ENCODE assay signal across 11 cellular contexts in the genomic region with DNA sequence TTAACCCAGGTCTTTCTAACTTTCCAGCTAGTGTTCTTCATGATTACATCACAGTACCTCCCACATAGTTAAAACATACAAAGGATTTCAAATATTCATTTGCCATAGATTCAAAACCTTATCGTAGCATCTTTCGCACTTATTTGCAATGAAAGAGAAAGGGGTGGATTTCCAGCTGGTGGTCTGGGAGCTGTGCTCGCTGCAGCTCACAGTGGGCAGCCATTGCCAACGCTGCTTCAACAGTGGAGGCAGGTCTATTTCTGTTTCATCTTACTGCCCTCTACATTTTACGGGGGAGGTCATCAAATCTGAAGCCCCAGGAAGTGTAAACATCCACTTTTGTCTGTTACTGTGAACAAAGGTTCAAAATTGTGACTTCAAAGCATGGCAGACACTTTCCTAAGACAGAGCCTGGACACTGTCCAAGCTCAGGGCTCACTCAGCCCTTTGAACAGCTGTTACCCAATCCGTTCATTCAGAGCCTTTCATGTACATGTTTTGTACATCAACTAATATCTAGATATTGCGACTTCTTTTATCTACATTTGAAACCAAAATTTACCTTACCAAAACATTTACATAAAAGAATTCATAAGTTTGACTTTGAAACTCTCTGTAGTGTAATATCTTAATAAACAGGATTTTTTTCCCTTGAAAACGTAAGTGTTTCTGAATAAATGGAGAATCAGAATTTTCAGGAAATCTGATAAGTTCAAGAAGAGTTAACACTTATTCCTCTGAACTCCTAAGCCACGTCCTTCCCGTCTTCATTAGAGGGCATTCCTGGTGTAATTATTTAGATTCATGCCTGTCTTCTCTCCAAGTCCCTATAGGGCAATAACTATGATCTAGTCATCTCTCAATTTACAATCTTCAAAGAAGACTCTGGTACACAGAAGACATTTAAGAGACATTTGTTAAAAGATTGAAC. TPM values are rescaled to one million over a fixed set of nuclear protein-coding genes. Genes with fewer than 3 reads are reported as not detected.
A peak's percentile ranks its signal among the peaks of the same experiment; 100 is the strongest.
DNase-seq lines count a peak whose midpoint lies in the region; ATAC-seq, FAIRE-seq and TF ChIP-seq lines count a peak whose summit lies in the region.
"Had no signal": no experiment of that assay in that cellular context is flagged by ENCODE, and none has a peak within 500 bp of the region (broad histone marks: within the 10 kb centered on the region; RNA-seq: fewer than 3 reads in every experiment).

No MANE protein-coding gene starts in this region.

- POLR2A ChIA-PET in WTC11 (lab: Charles Lee), result no interaction called here
- POLR2A ChIA-PET in activated CD8-positive, alpha-beta T cell treated with anti-CD3 and anti-CD28 coated beads, Interleukin-2, amount 10 ng/mL, durations not matched to agents 7 days and 5 days (lab: Charles Lee), result no interaction called here

- H3K9me3 ChIP-seq in stomach smooth muscle (ENCODE audit: control insufficient read depth in 2 of 2, low read length in 2 of 2), result no peaks in the 10 kb centered on the region

- H3K4me1 ChIP-seq in stomach smooth muscle (ENCODE audit: control insufficient read depth, insufficient read depth, low read length), result peaks cover 27% of the 10 kb centered on the region

- H3K9me3 Mint-ChIP-seq in WTC11, result no peaks in the 10 kb centered on the region
- H3K9me3 Mint-ChIP-seq in activated CD8-positive, alpha-beta T cell treated with anti-CD3 and anti-CD28 coated beads, Interleukin-2, amount 10 ng/mL, durations not matched to agents 7 days and 5 days (ENCODE audit: insufficient read depth), result no peaks in the 10 kb centered on the region
- H3K9me3 Mint-ChIP-seq: activated naive CD8-positive, alpha-beta T cell treated with anti-CD3 and anti-CD28 coated beads for 36 hours; stimulated activated naive B cell treated with anti-CD40 and anti-IgM and Interleukin-4, amounts not matched to agents 10 μg/mL and 1 μg/mL and 100 μg/mL, for 72 hours had no signal

- CTCF ChIA-PET in WTC11 (lab: Charles Lee), result interaction anchor here (0.8 to 1.4 kb wide), 2 partner anchors 32 to 501 kb away, joined by 3 to 6 read pairs; no protein-coding TSS in a partner anchor
- CTCF ChIA-PET in activated CD8-positive, alpha-beta T cell treated with anti-CD3 and anti-CD28 coated beads, Interleukin-2, amount 10 ng/mL, durations not matched to agents 7 days and 5 days (lab: Charles Lee), result no interaction called here

- H3K4me3 ChIP-seq in stomach smooth muscle (ENCODE audit: low read length in 2 of 2), result no peak overlapping the region

- H3K27me3 ChIP-seq in layer of hippocampus (ENCODE audit: control insufficient read depth, insufficient read depth, low read length), result no peaks in the 10 kb centered on the region
- H3K27me3 ChIP-seq in stomach smooth muscle (ENCODE audit: control insufficient read depth in 1 of 2, insufficient read depth in 2 of 2, low read length in 2 of 2), result no peaks in the 10 kb centered on the region

- H3K4me1 Mint-ChIP-seq in WTC11, result peaks cover 80% of the 10 kb centered on the region
- no peaks in the 10 kb centered on the region for H3K4me1 Mint-ChIP-seq in activated CD8-positive, alpha-beta T cell treated with anti-CD3 and anti-CD28 coated beads, Interleukin-2, amount 10 ng/mL, durations not matched to agents 7 days and 5 days (ENCODE audit: low read depth)
- H3K4me1 Mint-ChIP-seq: activated naive CD8-positive, alpha-beta T cell treated with anti-CD3 and anti-CD28 coated beads for 36 hours; stimulated activated naive B cell treated with anti-CD40 and anti-IgM and Interleukin-4, amounts not matched to agents 10 μg/mL and 1 μg/mL and 100 μg/mL, for 72 hours had no signal

- no peaks in the 10 kb centered on the region for H3K36me3 ChIP-seq in stomach smooth muscle (ENCODE audit: control insufficient read depth in 2 of 2, insufficient read depth in 2 of 2, low read length in 2 of 2)

- no peaks in the 10 kb centered on the region for H3K36me3 Mint-ChIP-seq in WTC11
- no peaks in the 10 kb centered on the region for H3K36me3 Mint-ChIP-seq in activated CD8-positive, alpha-beta T cell treated with anti-CD3 and anti-CD28 coated beads, Interleukin-2, amount 10 ng/mL, durations not matched to agents 7 days and 5 days (ENCODE audit: low read depth)
- H3K36me3 Mint-ChIP-seq: activated naive CD8-positive, alpha-beta T cell treated with anti-CD3 and anti-CD28 coated beads for 36 hours; stimulated activated naive B cell treated with anti-CD40 and anti-IgM and Interleukin-4, amounts not matched to agents 10 μg/mL and 1 μg/mL and 100 μg/mL, for 72 hours had no signal

- H3K27ac Mint-ChIP-seq in WTC11, result peak overlapping the region; percentile 42; the same call in 1 of the 2 replicates
- H3K27ac Mint-ChIP-seq in activated CD8-positive, alpha-beta T cell treated with anti-CD3 and anti-CD28 coated beads, Interleukin-2, amount 10 ng/mL, durations not matched to agents 7 days and 5 days, result no peak overlapping the region
- H3K27ac Mint-ChIP-seq: activated naive CD8-positive, alpha-beta T cell treated with anti-CD3 and anti-CD28 coated beads for 36 hours; stimulated activated naive B cell treated with anti-CD40 and anti-IgM and Interleukin-4, amounts not matched to agents 10 μg/mL and 1 μg/mL and 100 μg/mL, for 72 hours had no signal

- H3K27me3 Mint-ChIP-seq in WTC11 (ENCODE audit: low read depth), result no peaks in the 10 kb centered on the region
- H3K27me3 Mint-ChIP-seq in activated CD8-positive, alpha-beta T cell treated with anti-CD3 and anti-CD28 coated beads, Interleukin-2, amount 10 ng/mL, durations not matched to agents 7 days and 5 days (ENCODE audit: low read depth), result no peaks in the 10 kb centered on the region
- H3K27me3 Mint-ChIP-seq: activated naive CD8-positive, alpha-beta T cell treated with anti-CD3 and anti-CD28 coated beads for 36 hours; stimulated activated naive B cell treated with anti-CD40 and anti-IgM and Interleukin-4, amounts not matched to agents 10 μg/mL and 1 μg/mL and 100 μg/mL, for 72 hours had no signal

- H3K27ac ChIP-seq in layer of hippocampus (ENCODE audit: low read depth, low read length) (peak overlapping the region; percentile 75), stomach smooth muscle (ENCODE audit: low read length) (peak overlapping the region; percentile 62)

- no peak overlapping the region for H3K4me3 Mint-ChIP-seq in WTC11
- H3K4me3 Mint-ChIP-seq in activated CD8-positive, alpha-beta T cell treated with anti-CD3 and anti-CD28 coated beads, Interleukin-2, amount 10 ng/mL, durations not matched to agents 7 days and 5 days, result no peak overlapping the region
- H3K4me3 Mint-ChIP-seq: activated naive CD8-positive, alpha-beta T cell treated with anti-CD3 and anti-CD28 coated beads for 36 hours; stimulated activated naive B cell treated with anti-CD40 and anti-IgM and Interleukin-4, amounts not matched to agents 10 μg/mL and 1 μg/mL and 100 μg/mL, for 72 hours had no signal

- FAIRE-seq in RCC 7860 (lab: Jason Lieb, UNC), result no peak

- ATAC-seq in WTC11 (no peak), HG03097 (IDR thresholded peaks at IDR 0.05; ENCODE audit: low FRiP score, unreplicated experiment) (no peak)
- no peak for ATAC-seq in activated CD8-positive, alpha-beta T cell treated with anti-CD3 and anti-CD28 coated beads, Interleukin-2, amount 10 ng/mL, durations not matched to agents 7 days and 5 days
- ATAC-seq: SK-N-SH treated with all-trans-retinoic acid at 6 μM for 48 hours; stimulated activated naive B cell treated with anti-CD40 and anti-IgM and Interleukin-4, amounts not matched to agents 10 μg/mL and 1 μg/mL and 100 μg/mL, for 72 hours had no signal

- H3K9ac ChIP-seq in stomach smooth muscle (ENCODE audit: low read length in 2 of 2), result no peak overlapping the region

- DNase-seq in M059J (ENCODE audit: low read depth) (peak; percentile 23), WTC11 (ENCODE audit: low spot score) (no peak), RCC 7860 (ENCODE audit: low spot score) (no peak)
- DNase-seq in activated CD8-positive, alpha-beta T cell treated with anti-CD3 and anti-CD28 coated beads, Interleukin-2, amount 10 ng/mL, durations not matched to agents 7 days and 5 days, result no peak
- DNase-seq: activated naive CD8-positive, alpha-beta T cell treated with anti-CD3 and anti-CD28 coated beads for 36 hours; NCI-H187; stimulated activated naive B cell treated with anti-CD40 and anti-IgM and Interleukin-4, amounts not matched to agents 10 μg/mL and 1 μg/mL and 100 μg/mL, for 72 hours had no signal

- no peak for TF ChIP-seq CTCF in WTC11 (IDR thresholded peaks at IDR 0.05)

TF ChIP-seq in WTC11, 78 proteins besides CTCF, POLR2A, EP300 and RAD21:
- no peak for TF ChIP-seq MYBL2 (CRISPR knock-in tag; IDR thresholded peaks at IDR 0.05)
- TF ChIP-seq ETV6 (CRISPR knock-in tag; IDR thresholded peaks at IDR 0.05), result no peak
- TF ChIP-seq SMAD4 (CRISPR knock-in tag; IDR thresholded peaks at IDR 0.05), result no peak
- no peak for TF ChIP-seq CBFB (CRISPR knock-in tag; IDR thresholded peaks at IDR 0.05; ENCODE audit: low read depth)
- no peak for TF ChIP-seq ZNF232 (CRISPR knock-in tag; IDR thresholded peaks at IDR 0.05)
- TF ChIP-seq GABPB1 (CRISPR knock-in tag; IDR thresholded peaks at IDR 0.05), result peak; percentile 55; the same call in 1 of the 2 replicates
- no peak for TF ChIP-seq ZNF423 (CRISPR knock-in tag; IDR thresholded peaks at IDR 0.05)
- TF ChIP-seq, protein P1, sequence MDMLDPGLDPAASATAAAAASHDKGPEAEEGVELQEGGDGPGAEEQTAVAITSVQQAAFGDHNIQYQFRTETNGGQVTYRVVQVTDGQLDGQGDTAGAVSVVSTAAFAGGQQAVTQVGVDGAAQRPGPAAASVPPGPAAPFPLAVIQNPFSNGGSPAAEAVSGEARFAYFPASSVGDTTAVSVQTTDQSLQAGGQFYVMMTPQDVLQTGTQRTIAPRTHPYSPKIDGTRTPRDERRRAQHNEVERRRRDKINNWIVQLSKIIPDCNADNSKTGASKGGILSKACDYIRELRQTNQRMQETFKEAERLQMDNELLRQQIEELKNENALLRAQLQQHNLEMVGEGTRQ (CRISPR knock-in tag; IDR thresholded peaks at IDR 0.05), result no peak

RNA-seq across cellular contexts. Expression of a gene that starts 25.1 kb away (rescaled TPM):
- 6.6 and 9.4 TPM in 2 replicates for total RNA-seq in M059J (2014; rRNA removed; shearing (Covaris generic))
- total RNA-seq in WTC11 (2021), result 4.0 to 4.4 TPM (median 4.2 TPM) in 3 replicates
- total RNA-seq in activated CD8-positive, alpha-beta T cell treated with anti-CD3 and anti-CD28 coated beads, Interleukin-2, amount 10 ng/mL, durations not matched to agents 7 days and 5 days, result not detected
